13 cellular contexts compared by ENCODE assay signal in the genomic region with DNA sequence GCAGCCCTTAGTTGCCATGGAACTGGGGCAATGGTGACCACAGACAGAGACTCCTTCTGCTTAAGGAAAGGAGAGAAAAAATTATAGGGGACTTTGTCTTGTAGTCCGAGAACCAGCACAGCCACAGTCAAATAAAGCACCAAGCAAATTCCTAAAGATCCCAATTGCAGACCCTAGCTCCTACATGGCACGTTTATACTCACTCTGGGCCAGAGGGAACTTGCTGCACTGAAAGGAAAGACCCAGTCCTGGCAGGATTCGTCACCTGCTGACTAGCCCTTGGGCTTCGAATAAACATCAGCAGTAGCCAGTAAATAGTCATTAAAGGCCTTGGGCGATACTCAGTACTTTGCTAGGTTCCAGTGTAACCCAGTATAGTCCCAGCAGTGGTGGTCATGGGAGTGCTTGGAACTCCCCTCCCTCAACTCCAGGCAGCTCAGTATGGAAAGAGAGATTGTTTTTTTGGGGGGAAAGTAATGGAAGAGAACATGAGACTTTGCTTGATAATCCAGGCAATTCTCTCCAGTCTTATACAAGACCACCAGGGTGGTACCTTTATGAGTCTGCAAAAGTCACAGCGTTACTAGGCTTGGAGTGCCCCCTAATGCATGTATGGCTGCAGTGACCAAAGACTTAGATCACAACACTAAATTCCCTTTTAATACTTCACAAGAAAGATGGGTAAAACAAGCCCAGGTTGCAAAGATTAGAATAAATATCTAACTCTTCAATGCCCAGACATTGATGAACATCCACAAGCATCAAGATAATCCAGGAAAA.
DNase-seq lines count a peak whose midpoint lies in the region; ATAC-seq and TF ChIP-seq lines count a peak whose summit lies in the region.
"Had no signal": no experiment of that assay in that cellular context is flagged by ENCODE, and none has a peak within 500 bp of the region (broad histone marks: within the 10 kb centered on the region; RNA-seq: fewer than 3 reads in every experiment).

No MANE protein-coding gene starts in this region.

- no TSS peak for BruUV-seq in Panc1 (replicated peaks; lab: Mats Ljungman, UMichigan)

- TF ChIP-seq CTCF in Panc1 (IDR thresholded peaks at IDR 0.05) = peak; percentile 35; the same call in 1 of the 2 replicates
- peak; percentile 10 for TF ChIP-seq CTCF in foreskin fibroblast (IDR thresholded peaks at IDR 0.05; ENCODE audit: low read depth, low read length)
- TF ChIP-seq CTCF in transverse colon (IDR thresholded peaks at IDR 0.05) = peak in 3 of 5 experiments; percentile 6 to 16 (median 16)
- no peak for TF ChIP-seq CTCF in thyroid gland (IDR thresholded peaks at IDR 0.05)

- 20 to 75% methylated on average over 1 to 6 of the region's 6 CpGs for WGBS in transverse colon (ENCODE audit: low coverage in 1 of 2), 2 donors
- 69 to 76% methylated on average over 6 of the region's 6 CpGs for WGBS in thyroid gland, 2 donors

- ATAC-seq in Panc1 = no peak
- ATAC-seq: activated CD8-positive, alpha-beta T cell treated with anti-CD3 and anti-CD28 coated beads for 36 hours had no signal

- H3K4me1 ChIP-seq in Panc1 (ENCODE audit: control insufficient read depth, insufficient read depth, low read length) (no peaks in the 10 kb centered on the region), transverse colon (no peaks in the 10 kb centered on the region), thyroid gland (no peaks in the 10 kb centered on the region)
- H3K4me1 ChIP-seq: spleen had no signal

- no peak for TF ChIP-seq EP300 in transverse colon (IDR thresholded peaks at IDR 0.05; ENCODE audit: low read depth)

- H3K36me3 ChIP-seq in Panc1 (ENCODE audit: control insufficient read depth, insufficient read depth, low read length) (no peaks in the 10 kb centered on the region), transverse colon (no peaks in the 10 kb centered on the region), thyroid gland (no peaks in the 10 kb centered on the region)
- H3K36me3 ChIP-seq: spleen had no signal

- POLR2A ChIA-PET in Panc1 (lab: Charles Lee) = no interaction called here

- TF ChIP-seq POLR2A in transverse colon (IDR thresholded peaks at IDR 0.05) = no peak
- TF ChIP-seq POLR2A in thyroid gland (IDR thresholded peaks at IDR 0.05) = no peak

- DNase-seq in NCI-H82 (lab: John Stamatoyannopoulos, UW) (peak; percentile 29), NCI-H82 treated with DMSO at 0.1 percent for 48 hours (lab: John Stamatoyannopoulos, UW; ENCODE audit: unreplicated experiment) (no peak), Panc1 (ENCODE audit: low read depth, low spot score) (no peak), foreskin fibroblast (no peak), transverse colon (no peak), activated T-cell treated with anti-CD3 and anti-CD28 coated beads for 4 hours (no peak), thyroid gland (no peak), NCI-H2171 (lab: John Stamatoyannopoulos, UW) (no peak)
- DNase-seq: activated CD8-positive, alpha-beta T cell treated with anti-CD3 and anti-CD28 coated beads for 36 hours; activated naive CD4-positive, alpha-beta T cell; NCI-H1694; spleen; T1000 had no signal

- H3K27me3 ChIP-seq in Panc1 (ENCODE audit: control insufficient read depth, insufficient read depth, low read length) (no peaks in the 10 kb centered on the region), transverse colon (no peaks in the 10 kb centered on the region), thyroid gland (no peaks in the 10 kb centered on the region)
- H3K27me3 ChIP-seq: spleen had no signal

- intact Hi-C loops in Panc1 (cut with micrococcal nuclease; ENCODE audit: unreplicated experiment) (loop anchor here (10.0 kb wide), 1 partner anchor 247 kb away; no protein-coding TSS in a partner anchor), transverse colon (cut with DNase I; ENCODE audit: low total_unique reads) (no loop called here), thyroid gland (cut with DNase I) (no loop called here)

- CTCF ChIA-PET in Panc1 (lab: Charles Lee) = no interaction called here

- H3K9me3 ChIP-seq in Panc1 (ENCODE audit: control insufficient read depth, insufficient read depth, low read depth, low read length) (no peaks in the 10 kb centered on the region), transverse colon (no peaks in the 10 kb centered on the region), thyroid gland (no peaks in the 10 kb centered on the region)

- H3K27ac ChIP-seq in Panc1 (ENCODE audit: low read length) = no peak overlapping the region
- H3K27ac ChIP-seq in transverse colon = no peak overlapping the region
- H3K27ac ChIP-seq in thyroid gland = no peak overlapping the region
- H3K27ac ChIP-seq: spleen had no signal

- H3K4me3 ChIP-seq in Panc1 (ENCODE audit: low read depth in 2 of 2, low read length in 2 of 2) (no peak overlapping the region), foreskin fibroblast (ENCODE audit: low read depth in 1 of 2, low read length in 2 of 2) (no peak overlapping the region), transverse colon (no peak overlapping the region), thyroid gland (replicated peaks in 1 of 3) (no peak overlapping the region)
- H3K4me3 ChIP-seq: spleen had no signal

- in situ Hi-C loops in Panc1 (cut with HindIII; ENCODE audit: low pct_unique_long_range_greater_than_20kb, low sequenced_read_pairs) (no loop called here), transverse colon (cut with MboI; ENCODE audit: low pct_ligation_motif_present in 1 of 4, low pct_unique_long_range_greater_than_20kb in 1 of 4, low sequenced_read_pairs in 3 of 4) (no loop called here)

Comparison
In these comparisons a context has a peak if more than half of its experiments do, and no peak if none do; other contexts are left out.
1. CTCF ChIP-seq: peak in Panc1 (single experiment), foreskin fibroblast (single experiment) and transverse colon (3 of 5); none in thyroid gland (0 of 6).